Comparison of ENCODE assay signal across 10 cellular contexts in the genomic region with DNA sequence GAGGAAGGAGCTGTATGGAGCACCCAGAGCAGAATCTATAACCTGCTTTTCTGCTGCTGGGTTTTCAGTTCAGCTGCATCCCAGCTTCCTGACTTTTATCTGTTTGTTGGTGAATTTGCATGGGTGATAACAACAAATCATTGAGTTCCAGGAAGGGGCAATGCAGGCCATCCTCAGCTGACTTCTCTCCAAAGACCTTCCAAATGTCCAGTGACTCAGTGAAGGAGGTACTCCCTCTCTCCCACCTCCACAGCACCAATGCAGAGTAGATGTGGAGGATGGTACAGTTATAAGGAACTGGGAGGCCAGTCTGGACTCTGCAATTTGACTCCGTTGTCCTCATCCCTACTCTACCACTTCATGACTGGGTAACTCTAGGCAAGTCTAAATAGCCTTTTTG. TPM values are rescaled to one million over a fixed set of nuclear protein-coding genes. Genes with fewer than 3 reads are reported as not detected.
DNase-seq lines count a peak whose midpoint lies in the region; ATAC-seq and TF ChIP-seq lines count a peak whose summit lies in the region.
"Had no signal": no experiment of that assay in that cellular context is flagged by ENCODE, and none has a peak within 500 bp of the region (broad histone marks: within the 10 kb centered on the region; RNA-seq: fewer than 3 reads in every experiment).

No MANE protein-coding gene starts in this region.

- WGBS in mammary epithelial cell (ENCODE audit: low coverage, missing lambda C conversion rate) = 100% methylated on average over 1 of the region's 1 CpG

- peaks cover 8% of the 10 kb centered on the region for H3K27me3 Mint-ChIP-seq in HFFc6 (ENCODE audit: insufficient read depth)

- dilution Hi-C loops in mammary epithelial cell (cut with HindIII; ENCODE audit: low sequenced_read_pairs) = no loop called here

- H3K4me3 ChIP-seq in ACC112 (ENCODE audit: low read depth, low read length) (peak overlapping the region; percentile 94), mammary epithelial cell (replicated peaks in 1 of 3; ENCODE audit: insufficient read depth in 1 of 3, low read depth in 2 of 3, low read length in 3 of 3) (peak overlapping the region in 1 of 3 experiments; percentile 97), muscle layer of duodenum (ENCODE audit: low read depth in 1 of 2, low read length in 2 of 2) (peak overlapping the region; percentile 87 to 97)

- H3K9me3 ChIP-seq in mammary epithelial cell (replicated peaks; ENCODE audit: insufficient read depth, low read length) (no peaks in the 10 kb centered on the region), muscle layer of duodenum (ENCODE audit: control insufficient read depth in 1 of 2, low read length in 2 of 2) (no peaks in the 10 kb centered on the region)

- CTCF ChIA-PET in mammary epithelial cell (lab: Charles Lee; ENCODE audit: low non-redundant PET) = interaction anchor here (0.6 kb wide), 1 partner anchor 25 kb away, joined by 4 read pairs; no protein-coding TSS in a partner anchor

- H2AFZ ChIP-seq in ACC112 (ENCODE audit: low read length, unreplicated experiment) (no peak overlapping the region), mammary epithelial cell (ENCODE audit: low read depth, low read length) (peak overlapping the region; percentile 76)

- H3K79me2 ChIP-seq in ACC112 (ENCODE audit: control insufficient read depth, insufficient read depth, low read length, unreplicated experiment) = peaks cover 41% of the 10 kb centered on the region
- peaks cover 46% of the 10 kb centered on the region for H3K79me2 ChIP-seq in mammary epithelial cell (ENCODE audit: insufficient read depth, low read length)

- peaks cover 18% of the 10 kb centered on the region for H3K36me3 Mint-ChIP-seq in HFFc6 (ENCODE audit: low read depth)

- peaks cover 6% of the 10 kb centered on the region for H4K20me1 ChIP-seq in mammary epithelial cell (ENCODE audit: insufficient read depth, low read length)

- peak overlapping the region; percentile 100 for H3K27ac Mint-ChIP-seq in HFFc6
- H3K27ac Mint-ChIP-seq: nephron progenitor cell had no signal

- peak overlapping the region; percentile 91 for H3K9ac ChIP-seq in mammary epithelial cell (ENCODE audit: insufficient read depth, low read length)

- H3K4me3 Mint-ChIP-seq in HFFc6 = peak overlapping the region; percentile 99; the same call in 1 of the 2 replicates

- H3K4me1 ChIP-seq in ACC112 (ENCODE audit: control insufficient read depth, insufficient read depth, low read length, unreplicated experiment) (peaks cover 35% of the 10 kb centered on the region), mammary epithelial cell (ENCODE audit: insufficient read depth, low read length) (peaks cover 35% of the 10 kb centered on the region), muscle layer of duodenum (ENCODE audit: control insufficient read depth in 1 of 2, insufficient read depth in 2 of 2, low read length in 2 of 2) (peaks cover 5 to 14% of the 10 kb centered on the region in 2 donors)

- no peaks in the 10 kb centered on the region for H3K9me3 Mint-ChIP-seq in HFFc6

- TF ChIP-seq CTCF in HFFc6 (IDR thresholded peaks at IDR 0.05) (no peak), mammary epithelial cell (conservative IDR thresholded peaks at IDR 0.05 in 1 of 2, IDR thresholded peaks at IDR 0.05 in 1 of 2; ENCODE audit: extremely low read depth in 1 of 2, insufficient read depth in 1 of 2, low read depth in 1 of 2, low read length in 2 of 2) (no peak)

- H3K27me3 ChIP-seq in ACC112 (ENCODE audit: insufficient read depth, low read length) (no peaks in the 10 kb centered on the region), mammary epithelial cell (ENCODE audit: insufficient read depth, low read length) (no peaks in the 10 kb centered on the region), muscle layer of duodenum (ENCODE audit: low read depth, low read length) (no peaks in the 10 kb centered on the region)

- in situ Hi-C loops in mammary epithelial cell (cut with MboI; ENCODE audit: low sequenced_read_pairs in 2 of 2) = no loop called here

- H3K4me2 ChIP-seq in mammary epithelial cell (ENCODE audit: insufficient read depth, low read depth, low read length) = peak overlapping the region; percentile 72

- intact Hi-C loops in mammary epithelial cell (cut with micrococcal nuclease) = loop anchor here (2.0 to 5.0 kb wide), 7 partner anchors 21 to 324 kb away; no protein-coding TSS in a partner anchor

- peaks cover 59% of the 10 kb centered on the region for H3K4me1 Mint-ChIP-seq in HFFc6 (ENCODE audit: low read depth)

- BruUV-seq in mammary epithelial cell (replicated peaks; lab: Mats Ljungman, UMichigan) = no TSS peak

- DNase-seq in HFFc6 = no peak
- no peak for DNase-seq in mammary epithelial cell
- no peak for DNase-seq in glomerular visceral epithelial cell (ENCODE audit: extremely low spot score)
- DNase-seq in NCI-H2171 (lab: John Stamatoyannopoulos, UW) = no peak
- DNase-seq in activated CD4-positive, alpha-beta T cell treated with anti-CD3 and anti-CD28 coated beads, Interleukin-2, amount 50 U/mL, for 48 hours = no peak
- DNase-seq: dermis blood vessel endothelial cell had no signal

- H3K27ac ChIP-seq in ACC112 (ENCODE audit: low read depth, low read length) (peak overlapping the region; percentile 92), mammary epithelial cell (ENCODE audit: insufficient read depth, low read depth, low read length) (peak overlapping the region; percentile 94), muscle layer of duodenum (ENCODE audit: low read length) (peak overlapping the region; percentile 95)

- ATAC-seq in HG02973 (IDR thresholded peaks at IDR 0.05; ENCODE audit: unreplicated experiment) = no peak

- H3K36me3 ChIP-seq in ACC112 (ENCODE audit: insufficient read depth, low read length) (no peaks in the 10 kb centered on the region), mammary epithelial cell (ENCODE audit: insufficient read depth, low read length) (no peaks in the 10 kb centered on the region), muscle layer of duodenum (ENCODE audit: control insufficient read depth in 1 of 2, insufficient read depth in 2 of 2, low read length in 2 of 2) (peaks cover 0 to 5% of the 10 kb centered on the region in 2 donors)

RNA-seq across cellular contexts. Expression of gene TXN, which starts 1.7 kb away (rescaled TPM):
- total RNA-seq in HFFc6 (2021; fragmentation: NEBNext Ultra II Directional; extraction: Animal tissue kit (Norgen Biotek cat#: 25700)) = 100 to 1,000 TPM; 365 to 493 (median 450) TPM
- total RNA-seq in mammary epithelial cell = 100 to 1,000 TPM; 337 to 532 TPM
- 760 TPM for polyA plus RNA-seq in mammary epithelial cell
- polyA minus RNA-seq in mammary epithelial cell = 135 TPM

RNA-seq across cellular contexts. Expression of gene C9orf152, which starts 50.0 kb away (rescaled TPM):
- not detected for total RNA-seq in HFFc6 (2021; fragmentation: NEBNext Ultra II Directional; extraction: Animal tissue kit (Norgen Biotek cat#: 25700))
- not detected for total RNA-seq in mammary epithelial cell
- polyA plus RNA-seq in mammary epithelial cell = not detected
- not detected for polyA minus RNA-seq in mammary epithelial cell
- total RNA-seq: dermis blood vessel endothelial cell had no signal
